Comparison of ENCODE assay signal across 13 cellular contexts in the genomic region with DNA sequence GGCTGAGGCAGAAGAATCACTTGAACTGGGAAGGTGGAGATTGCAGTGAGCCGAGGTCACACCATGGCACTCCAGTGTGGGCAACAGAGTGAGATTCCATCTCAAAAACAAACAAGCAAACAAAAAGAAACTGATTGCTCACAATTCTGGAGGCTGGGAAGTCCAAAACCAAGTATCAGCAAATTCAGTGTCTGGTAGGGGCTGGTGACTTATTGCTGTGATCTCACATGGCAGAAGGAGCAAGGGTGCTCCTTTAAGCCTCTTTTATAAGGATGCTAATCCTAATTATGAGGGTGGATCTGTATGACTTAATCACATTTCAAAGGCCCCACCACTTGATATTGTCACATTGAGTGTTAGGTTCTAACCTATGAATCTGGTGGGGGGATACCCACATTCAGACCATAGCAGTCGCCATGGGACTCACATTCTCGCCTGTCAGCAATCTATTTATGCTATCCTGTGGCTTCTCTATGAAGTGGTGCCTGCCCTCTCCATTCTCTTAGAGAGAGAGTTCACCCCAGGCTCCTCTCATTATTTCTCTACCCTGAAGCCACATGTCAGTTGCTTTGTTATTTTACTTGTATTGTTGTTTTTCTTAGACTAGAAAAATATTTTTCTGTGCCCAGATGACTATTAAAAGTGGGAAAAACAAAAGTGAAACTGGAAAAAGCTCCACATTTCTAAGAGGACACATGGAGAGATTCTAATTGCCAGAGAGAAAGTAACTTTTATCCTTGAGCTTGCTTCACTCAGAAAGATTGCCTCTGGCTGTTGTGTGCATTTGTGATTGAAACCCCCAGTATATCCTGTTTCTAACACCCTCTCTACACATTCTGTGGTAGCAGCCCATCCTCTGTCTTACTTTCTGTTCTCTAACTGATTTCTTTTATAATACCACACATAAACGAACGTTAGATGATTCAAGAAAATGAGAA. TPM values are rescaled to one million over a fixed set of nuclear protein-coding genes. Genes with fewer than 3 reads are reported as not detected.
DNase-seq lines count a peak whose midpoint lies in the region; ATAC-seq and TF ChIP-seq lines count a peak whose summit lies in the region.
"Had no signal": no experiment of that assay in that cellular context is flagged by ENCODE, and none has a peak within 500 bp of the region (broad histone marks: within the 10 kb centered on the region; RNA-seq: fewer than 3 reads in every experiment).

No MANE protein-coding gene starts in this region.

- no peaks in the 10 kb centered on the region for H3K36me3 Mint-ChIP-seq in CD4-positive, CD25-positive, alpha-beta regulatory T cell
- H3K36me3 Mint-ChIP-seq in glutamatergic neuron (ENCODE audit: unreplicated experiment): no peaks in the 10 kb centered on the region

- H3K14ac ChIP-seq in neuronal stem cell (ENCODE audit: low read length): no peak overlapping the region

- peak overlapping the region in 2 of 4 donors; percentile 4 to 51 for H3K4me3 Mint-ChIP-seq in CD4-positive, CD25-positive, alpha-beta regulatory T cell
- no peak overlapping the region for H3K4me3 Mint-ChIP-seq in glutamatergic neuron (ENCODE audit: unreplicated experiment)
- H3K4me3 Mint-ChIP-seq: activated CD8-positive, alpha-beta T cell treated with anti-CD3 and anti-CD28 coated beads, Interleukin-2, amount 10 ng/mL, durations not matched to agents 7 days and 5 days had no signal

- H3K4me1 Mint-ChIP-seq in CD4-positive, CD25-positive, alpha-beta regulatory T cell: peaks cover 0 to 5% (median 1%) of the 10 kb centered on the region in 4 donors
- H3K4me1 Mint-ChIP-seq in glutamatergic neuron (ENCODE audit: low read depth, unreplicated experiment): no peaks in the 10 kb centered on the region

- H3K27me3 Mint-ChIP-seq in CD4-positive, CD25-positive, alpha-beta regulatory T cell: no peaks in the 10 kb centered on the region
- no peaks in the 10 kb centered on the region for H3K27me3 Mint-ChIP-seq in glutamatergic neuron (ENCODE audit: unreplicated experiment)
- H3K27me3 Mint-ChIP-seq: IgD-negative memory B cell had no signal

- H3K18ac ChIP-seq in neuronal stem cell (ENCODE audit: low read length): no peak overlapping the region

- H2BK15ac ChIP-seq in neuronal stem cell (ENCODE audit: low read length): no peak overlapping the region

- no peak overlapping the region for H3K4ac ChIP-seq in neuronal stem cell (ENCODE audit: low read length)

- H3K27me3 ChIP-seq in CD4-positive, CD25-positive, alpha-beta regulatory T cell (ENCODE audit: control insufficient read depth, insufficient read depth, low read length): no peaks in the 10 kb centered on the region
- H3K27me3 ChIP-seq in duodenal mucosa (ENCODE audit: control insufficient read depth in 1 of 2, insufficient read depth in 2 of 2, low read length in 2 of 2) (no peaks in the 10 kb centered on the region), neuronal stem cell (ENCODE audit: control insufficient read depth in 3 of 3, insufficient read depth in 3 of 3, low read depth in 1 of 3, low read length in 3 of 3) (no peaks in the 10 kb centered on the region)
- H3K27me3 ChIP-seq: ovary had no signal

- no peaks in the 10 kb centered on the region for H3K79me1 ChIP-seq in neuronal stem cell (ENCODE audit: low read depth, low read length)

- no peaks in the 10 kb centered on the region for H3K4me1 ChIP-seq in CD4-positive, CD25-positive, alpha-beta regulatory T cell (ENCODE audit: control insufficient read depth, insufficient read depth, low read length, poor library complexity, severe bottlenecking)
- peaks cover 22 to 24% of the 10 kb centered on the region in 2 donors for H3K4me1 ChIP-seq in duodenal mucosa (ENCODE audit: control insufficient read depth in 1 of 2, insufficient read depth in 2 of 2, low read length in 2 of 2)
- H3K4me1 ChIP-seq in neuronal stem cell (ENCODE audit: control insufficient read depth in 2 of 2, insufficient read depth in 1 of 2, low read depth in 1 of 2, low read length in 2 of 2): peaks cover 6 to 30% of the 10 kb centered on the region in 2 donors

- H3K27ac Mint-ChIP-seq in CD4-positive, CD25-positive, alpha-beta regulatory T cell: no peak overlapping the region
- H3K27ac Mint-ChIP-seq in glutamatergic neuron (ENCODE audit: unreplicated experiment): no peak overlapping the region
- H3K27ac Mint-ChIP-seq: activated CD8-positive, alpha-beta T cell treated with anti-CD3 and anti-CD28 coated beads, Interleukin-2, amount 10 ng/mL, durations not matched to agents 7 days and 5 days; IgD-negative memory B cell had no signal

- no peak overlapping the region for H2BK120ac ChIP-seq in neuronal stem cell (ENCODE audit: low read depth, low read length)

- peaks cover 5% of the 10 kb centered on the region in 2 experiments for H3K9me3 ChIP-seq in CD4-positive, CD25-positive, alpha-beta regulatory T cell (ENCODE audit: control insufficient read depth in 2 of 2, low read length in 2 of 2)
- H3K9me3 ChIP-seq in duodenal mucosa (ENCODE audit: control insufficient read depth in 1 of 2, low read length in 2 of 2) (peaks cover 2 to 11% of the 10 kb centered on the region in 2 donors), neuronal stem cell (replicated peaks in 1 of 2; ENCODE audit: control insufficient read depth in 2 of 2, insufficient read depth in 1 of 2, low read depth in 1 of 2, low read length in 2 of 2) (peaks cover 2 to 18% of the 10 kb centered on the region in 2 donors)

- H2AFZ ChIP-seq in neuronal stem cell (ENCODE audit: low read length): peak overlapping the region; percentile 77

- no peak overlapping the region for H4K8ac ChIP-seq in neuronal stem cell (ENCODE audit: low read depth, low read length)

- no peak overlapping the region for H3K23ac ChIP-seq in neuronal stem cell (ENCODE audit: low read depth, low read length, poor library complexity)

- WGBS in neuronal stem cell (ENCODE audit: extremely low coverage in 2 of 2, insufficient read length in 2 of 2, insufficient replicate concordance in 1 of 2), 2 donors: no CpG with 5 or more reads among the region's 5 CpGs

- H4K91ac ChIP-seq in neuronal stem cell (ENCODE audit: low read depth, low read length, poor library complexity): no peak overlapping the region

- peaks cover 0 to 13% (median 5%) of the 10 kb centered on the region in 7 donors for H3K9me3 Mint-ChIP-seq in CD4-positive, CD25-positive, alpha-beta regulatory T cell
- no peaks in the 10 kb centered on the region for H3K9me3 Mint-ChIP-seq in glutamatergic neuron (ENCODE audit: unreplicated experiment)

- no peak for DNase-seq in CD4-positive, CD25-positive, alpha-beta regulatory T cell
- DNase-seq in LoVo (ENCODE audit: low spot score) (peak; percentile 9), neuronal stem cell (ENCODE audit: low spot score) (no peak), HUDEP-2 (lab: John Stamatoyannopoulos, UW; ENCODE audit: unreplicated experiment in 76 of 76) (no peak), ecto neural progenitor cell (ENCODE audit: low spot score) (no peak), glutamatergic neuron (no peak), NCI-H1694 treated with DMSO at 0.1 percent for 48 hours (lab: John Stamatoyannopoulos, UW) (no peak)
- DNase-seq: activated CD8-positive, alpha-beta T cell treated with anti-CD3 and anti-CD28 coated beads, Interleukin-2, amount 10 ng/mL, durations not matched to agents 7 days and 5 days; NCI-H446 treated with DMSO at 0.1 percent for 48 hours; ovary had no signal

- no peak for ATAC-seq in CD4-positive, CD25-positive, alpha-beta regulatory T cell (ENCODE audit: low read depth in 2 of 2)
- ATAC-seq: activated CD8-positive, alpha-beta T cell treated with anti-CD3 and anti-CD28 coated beads, Interleukin-2, amount 10 ng/mL, durations not matched to agents 7 days and 5 days had no signal

- no peak overlapping the region for H2BK5ac ChIP-seq in neuronal stem cell (ENCODE audit: low read length)

- H2AK5ac ChIP-seq in neuronal stem cell (ENCODE audit: low read depth, low read length): no peak overlapping the region

- H3K9ac ChIP-seq in duodenal mucosa (ENCODE audit: low read depth in 1 of 2, low read length in 2 of 2) (no peak overlapping the region), neuronal stem cell (ENCODE audit: low read depth, low read length, poor library complexity) (no peak overlapping the region)

- H3K4me3 ChIP-seq in CD4-positive, CD25-positive, alpha-beta regulatory T cell (ENCODE audit: low read depth, low read length): peak overlapping the region; percentile 16
- H3K4me3 ChIP-seq in duodenal mucosa (ENCODE audit: low read depth in 1 of 2, low read length in 2 of 2): peak overlapping the region; percentile 5 to 13
- H3K4me3 ChIP-seq in neuronal stem cell (ENCODE audit: low read length in 2 of 2): peak overlapping the region in 1 of 2 donors; percentile 15
- H3K4me3 ChIP-seq: ovary had no signal

- no peak overlapping the region for H3K27ac ChIP-seq in CD4-positive, CD25-positive, alpha-beta regulatory T cell (ENCODE audit: insufficient read depth, low read length, poor library complexity, severe bottlenecking)
- H3K27ac ChIP-seq in duodenal mucosa (ENCODE audit: low read depth, low read length) (no peak overlapping the region), neuronal stem cell (replicated peaks; ENCODE audit: low read length) (no peak overlapping the region)
- H3K27ac ChIP-seq: epithelial cell of prostate had no signal

- H3K36me3 ChIP-seq in CD4-positive, CD25-positive, alpha-beta regulatory T cell (ENCODE audit: control insufficient read depth, insufficient read depth, low read length): no peaks in the 10 kb centered on the region
- H3K36me3 ChIP-seq in duodenal mucosa (ENCODE audit: control insufficient read depth in 1 of 2, insufficient read depth in 2 of 2, low read length in 2 of 2) (no peaks in the 10 kb centered on the region), neuronal stem cell (replicated peaks in 1 of 2; ENCODE audit: control insufficient read depth in 2 of 2, insufficient read depth in 2 of 2, low read length in 2 of 2) (no peaks in the 10 kb centered on the region)
- H3K36me3 ChIP-seq: ovary had no signal

- no peak for TF ChIP-seq CTCF in glutamatergic neuron (IDR thresholded peaks at IDR 0.05; ENCODE audit: partially characterized antibody, unreplicated experiment)

- no peak overlapping the region for H3K4me2 ChIP-seq in neuronal stem cell (ENCODE audit: insufficient read depth, low read length, poor library complexity, severe bottlenecking)

- no peak overlapping the region for H2BK12ac ChIP-seq in neuronal stem cell (ENCODE audit: low read length)

RNA-seq across cellular contexts. Expression of gene PRLR, which starts 18.8 kb away (rescaled TPM):
- total RNA-seq in CD4-positive, CD25-positive, alpha-beta regulatory T cell: not detected
- not detected for polyA plus RNA-seq in CD4-positive, CD25-positive, alpha-beta regulatory T cell
- polyA plus RNA-seq in neuronal stem cell (2013, experiment 1 of 2): 0.11 TPM
- polyA plus RNA-seq in neuronal stem cell (2013, experiment 2 of 2): 0.12 TPM
- total RNA-seq in glutamatergic neuron (ENCODE audit: unreplicated experiment): not detected
- total RNA-seq: activated CD8-positive, alpha-beta T cell treated with anti-CD3 and anti-CD28 coated beads, Interleukin-2, amount 10 ng/mL, durations not matched to agents 7 days and 5 days had no signal
- polyA plus RNA-seq: IgD-negative memory B cell had no signal
